Comparison of ENCODE assay signal across 8 cellular contexts in genomic region chr4:158667651-158668198, GRCh38. TPM values are rescaled to one million over a fixed set of nuclear protein-coding genes. Genes with fewer than 3 reads are reported as not detected.
DNase-seq lines count a peak whose midpoint lies in the region; ATAC-seq and TF ChIP-seq lines count a peak whose summit lies in the region.

No MANE protein-coding gene starts in this region.

- no peak overlapping the region for H3K4me2 ChIP-seq in mammary epithelial cell (ENCODE audit: insufficient read depth, low read depth, low read length)
- H3K4me2 ChIP-seq in osteoblast (ENCODE audit: insufficient read depth, low read length), result no peak overlapping the region

- H3K4me1 ChIP-seq in mammary epithelial cell (ENCODE audit: insufficient read depth, low read length) (peaks cover 10% of the 10 kb centered on the region), osteoblast (ENCODE audit: insufficient read depth, low read length) (peaks cover 9% of the 10 kb centered on the region), uterus (peaks cover 0 to 4% of the 10 kb centered on the region in 2 donors)

- in situ Hi-C loops in mammary epithelial cell (cut with MboI; ENCODE audit: low sequenced_read_pairs in 2 of 2), result no loop called here

- H3K79me2 ChIP-seq in mammary epithelial cell (ENCODE audit: insufficient read depth, low read length) (peaks cover 42% of the 10 kb centered on the region), osteoblast (ENCODE audit: insufficient read depth, low read length) (peaks cover 30% of the 10 kb centered on the region)

- no peaks in the 10 kb centered on the region for H3K36me3 ChIP-seq in mammary epithelial cell (ENCODE audit: insufficient read depth, low read length)
- no peaks in the 10 kb centered on the region for H3K36me3 ChIP-seq in osteoblast (ENCODE audit: insufficient read depth, low read length)
- H3K36me3 ChIP-seq in uterus, result no peaks in the 10 kb centered on the region

- H3K4me3 ChIP-seq in mammary epithelial cell (replicated peaks in 1 of 3; ENCODE audit: insufficient read depth in 1 of 3, low read depth in 2 of 3, low read length in 3 of 3) (no peak overlapping the region), osteoblast (ENCODE audit: insufficient read depth, low read length) (no peak overlapping the region), uterus (no peak overlapping the region)

- no TSS peak for BruUV-seq in mammary epithelial cell (replicated peaks; lab: Mats Ljungman, UMichigan)

- ATAC-seq in HG03108 (IDR thresholded peaks at IDR 0.05; ENCODE audit: unreplicated experiment), result no peak

- intact Hi-C loops in mammary epithelial cell (cut with micrococcal nuclease), result no loop called here
- intact Hi-C loops in uterus (cut with DNase I; ENCODE audit: low total_unique reads), result no loop called here

- dilution Hi-C loops in mammary epithelial cell (cut with HindIII; ENCODE audit: low sequenced_read_pairs), result no loop called here

- H4K20me1 ChIP-seq in mammary epithelial cell (ENCODE audit: insufficient read depth, low read length) (no peaks in the 10 kb centered on the region), osteoblast (ENCODE audit: insufficient read depth, low read length) (no peaks in the 10 kb centered on the region)

- no peak overlapping the region for H2AFZ ChIP-seq in mammary epithelial cell (ENCODE audit: low read depth, low read length)
- no peak overlapping the region for H2AFZ ChIP-seq in osteoblast (ENCODE audit: low read length)

- H3K27me3 ChIP-seq in mammary epithelial cell (ENCODE audit: insufficient read depth, low read length) (no peaks in the 10 kb centered on the region), osteoblast (ENCODE audit: insufficient read depth, low read length) (no peaks in the 10 kb centered on the region), uterus (no peaks in the 10 kb centered on the region)

- 47% methylated on average over 3 of the region's 3 CpGs for WGBS in mammary epithelial cell (ENCODE audit: low coverage, missing lambda C conversion rate)

- CTCF ChIA-PET in mammary epithelial cell (lab: Charles Lee; ENCODE audit: low non-redundant PET), result interaction anchor here (0.5 to 1.0 kb wide), 2 partner anchors 43 to 376 kb away, joined by 3 read pairs; no protein-coding TSS in a partner anchor

- H3K9me3 ChIP-seq in mammary epithelial cell (replicated peaks; ENCODE audit: insufficient read depth, low read length) (no peaks in the 10 kb centered on the region), osteoblast (ENCODE audit: low read depth, low read length) (no peaks in the 10 kb centered on the region), uterus (no peaks in the 10 kb centered on the region)

- H3K9ac ChIP-seq in mammary epithelial cell (ENCODE audit: insufficient read depth, low read length), result no peak overlapping the region

- TF ChIP-seq CTCF in mammary epithelial cell (conservative IDR thresholded peaks at IDR 0.05 in 1 of 2, IDR thresholded peaks at IDR 0.05 in 1 of 2; ENCODE audit: extremely low read depth in 1 of 2, insufficient read depth in 1 of 2, low read depth in 1 of 2, low read length in 2 of 2) (peak; percentile 73 to 86), osteoblast (IDR thresholded peaks at IDR 0.05; ENCODE audit: extremely low read depth, low read depth, low read length) (peak; percentile 76), uterus (IDR thresholded peaks at IDR 0.05) (no peak)

- no peak for TF ChIP-seq POLR2A in uterus (IDR thresholded peaks at IDR 0.05)

- DNase-seq in activated CD4-positive, alpha-beta T cell treated with anti-CD3 and anti-CD28 coated beads for 48 hours, result peak; percentile 56
- no peak for DNase-seq in activated CD4-positive, alpha-beta T cell treated with anti-CD3 and anti-CD28 coated beads, Interleukin-2, amount 50 U/mL, for 4 hours
- DNase-seq in NOMO-1 treated with DMSO at 0.1 percent for 48 hours (lab: John Stamatoyannopoulos, UW; ENCODE audit: unreplicated experiment) (peak; percentile 59), mammary epithelial cell (peak; percentile 13), osteoblast (ENCODE audit: insufficient read length, low spot score, missing footprints) (peak; percentile 85), uterus (no peak)
- no peak for DNase-seq in NK-92 treated with Interleukin-12 subunit alpha and Interleukin-12 subunit beta, amount 100 ng/mL, for 24 hours (lab: John Stamatoyannopoulos, UW)

- H3K27ac ChIP-seq in mammary epithelial cell (ENCODE audit: insufficient read depth, low read depth, low read length) (no peak overlapping the region), osteoblast (ENCODE audit: low read depth, low read length) (no peak overlapping the region), uterus (no peak overlapping the region)

RNA-seq across cellular contexts. Expression of gene C4orf46, which starts 4.0 kb away (rescaled TPM):
- total RNA-seq in mammary epithelial cell (10 to 100 TPM in 1 of 2 donors, 1 to 10 TPM in 1; 9.2 to 12.3 TPM), osteoblast (12.3 and 12.7 TPM in 2 replicates), uterus (10 to 100 TPM in 2 of 4 donors, 1 to 10 TPM in 2; 2.3 to 39.5 (median 10.0) TPM)
- polyA plus RNA-seq in mammary epithelial cell, result 7.7 TPM
- 35.0 TPM for polyA minus RNA-seq in mammary epithelial cell

RNA-seq across cellular contexts. Expression of gene ETFDH, which starts 4.4 kb away (rescaled TPM):
- total RNA-seq in mammary epithelial cell (10 to 100 TPM; 18.1 to 22.8 TPM), osteoblast (29.0 and 29.2 TPM in 2 replicates), uterus (10 to 100 TPM; 15.6 to 46.8 (median 27.6) TPM)
- 12.5 TPM for polyA plus RNA-seq in mammary epithelial cell
- 47.9 TPM for polyA minus RNA-seq in mammary epithelial cell

RNA-seq across cellular contexts. Expression of gene PPID, which starts 55.5 kb away (rescaled TPM):
- total RNA-seq in mammary epithelial cell (10 to 100 TPM; 13.8 to 26.0 TPM), osteoblast (19.2 and 21.4 TPM in 2 replicates), uterus (10 to 100 TPM in 2 of 4 donors, 1 to 10 TPM in 2; 2.6 to 36.1 (median 13.8) TPM)
- polyA plus RNA-seq in mammary epithelial cell, result 15.1 TPM
- 39.4 TPM for polyA minus RNA-seq in mammary epithelial cell

Comparison
In these comparisons a context has a peak if more than half of its experiments do, and no peak if none do; other contexts are left out.
1. DNase-seq: peak in activated CD4-positive, alpha-beta T cell treated with anti-CD3 and anti-CD28 coated beads for 48 hours (single experiment), NOMO-1 treated with DMSO at 0.1 percent for 48 hours (single experiment), mammary epithelial cell (single experiment) and osteoblast (single experiment); none in activated CD4-positive, alpha-beta T cell treated with anti-CD3 and anti-CD28 coated beads, Interleukin-2, amount 50 U/mL, for 4 hours (0 of 2), NK-92 treated with Interleukin-12 subunit alpha and Interleukin-12 subunit beta, amount 100 ng/mL, for 24 hours (single experiment) and uterus (0 of 2).
2. CTCF ChIP-seq: peak in mammary epithelial cell (2 of 2) and osteoblast (single experiment); none in uterus (0 of 4).